In the genomic region with DNA sequence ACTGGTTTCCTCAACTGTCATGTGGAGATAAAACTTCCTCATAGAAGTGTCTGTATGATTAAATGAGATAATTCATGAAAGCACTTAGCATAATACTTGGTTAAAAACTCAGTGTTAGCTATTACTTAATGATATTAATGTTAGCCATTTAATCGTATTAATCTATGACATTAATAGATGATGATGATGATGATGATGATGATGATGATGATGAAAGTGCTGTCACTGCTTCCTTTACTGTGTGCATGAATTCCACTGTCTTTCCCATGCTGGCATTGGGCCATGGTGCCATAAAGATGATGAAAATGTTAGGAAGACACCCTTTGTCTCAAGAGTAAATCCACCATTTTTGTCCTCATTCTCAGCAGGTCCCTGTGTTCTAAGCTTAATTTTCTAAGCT, we compare ENCODE assay signal across 25 cellular contexts.
"Had no signal": no experiment of that assay in that cellular context is flagged by ENCODE, and none has a peak within 500 bp of the region (broad histone marks: within the 10 kb centered on the region; RNA-seq: fewer than 3 reads in every experiment).

No MANE protein-coding gene starts in this region.

- H3K9me3 Mint-ChIP-seq: activated CD4-positive, alpha-beta memory T cell treated with anti-CD3 and anti-CD28 coated beads for 36 hours; activated CD4-positive, alpha-beta T cell treated with anti-CD3 and anti-CD28 coated beads, Interleukin-2, amount 10 ng/mL, durations not matched to agents 24 days and 14 days; activated naive CD4-positive, alpha-beta T cell treated with anti-CD3 and anti-CD28 coated beads for 36 hours; activated naive CD8-positive, alpha-beta T cell treated with anti-CD3 and anti-CD28 coated beads for 36 hours; activated T-helper 1 cell treated with anti-CD3 and anti-CD28 coated beads, Interleukin-12 subunit alpha, Interleukin-12 subunit beta, Interleukin-2, Interleukin-4 antibody, amounts not matched to agents 30 ng/mL and 10 ng/mL and 1 ng/mL, durations not matched to agents 14 hours and 24 hours and 36 hours; brain; effector memory CD8-positive, alpha-beta T cell; nephron had no signal

- DNase-seq: activated CD4-positive, alpha-beta memory T cell treated with anti-CD3 and anti-CD28 coated beads for 36 hours; activated CD4-positive, alpha-beta T cell treated with anti-CD3 and anti-CD28 coated beads, Interleukin-2, amount 10 ng/mL, durations not matched to agents 24 days and 14 days; activated CD4-positive, CD25-positive, alpha-beta regulatory T cell treated with anti-CD3 and anti-CD28 coated beads, Interleukin-2, amount 50 U/mL, for 72 hours; activated CD8-positive, alpha-beta memory T cell treated with anti-CD3 and anti-CD28 coated beads, Interleukin-2, amount 50 U/mL, for 4 hours; activated effector memory CD4-positive, alpha-beta T cell treated with anti-CD3 and anti-CD28 coated beads, Interleukin-2, amount 50 U/mL, for 16 hours; activated naive CD4-positive, alpha-beta T cell treated with anti-CD3 and anti-CD28 coated beads for 36 hours; activated naive CD8-positive, alpha-beta T cell treated with anti-CD3 and anti-CD28 coated beads for 36 hours; activated T-cell treated with anti-CD3 and anti-CD28 coated beads, Interleukin-2, amount 50 U/mL, for 1 hour; cortex of kidney; effector memory CD8-positive, alpha-beta T cell; heart right ventricle; left lung; lower lobe of right lung; stimulated activated naive CD4-positive, alpha-beta T cell; SW 1271; T-helper 17 cell; T1000; tibial artery; upper lobe of right lung had no signal

- H3K27me3 ChIP-seq: ascending aorta, heart right ventricle, left lung, suprapubic skin, tibial artery, upper lobe of right lung had no signal

- H3K27me3 Mint-ChIP-seq: activated CD4-positive, alpha-beta memory T cell treated with anti-CD3 and anti-CD28 coated beads for 36 hours; activated CD4-positive, alpha-beta T cell treated with anti-CD3 and anti-CD28 coated beads, Interleukin-2, amount 10 ng/mL, durations not matched to agents 24 days and 14 days; activated naive CD8-positive, alpha-beta T cell treated with anti-CD3 and anti-CD28 coated beads for 36 hours; brain; effector memory CD8-positive, alpha-beta T cell; T-helper 17 cell had no signal

- H3K4me1 Mint-ChIP-seq: activated CD4-positive, alpha-beta T cell treated with anti-CD3 and anti-CD28 coated beads, Interleukin-2, amount 10 ng/mL, durations not matched to agents 24 days and 14 days; activated naive CD8-positive, alpha-beta T cell treated with anti-CD3 and anti-CD28 coated beads for 36 hours; brain; nephron; T-helper 17 cell had no signal

- ATAC-seq: effector memory CD8-positive, alpha-beta T cell; heart right ventricle; left lung; lower lobe of right lung; sciatic nerve; T-helper 17 cell; upper lobe of right lung had no signal

- H3K9me3 ChIP-seq: ascending aorta, heart right ventricle, left lung, lower lobe of right lung, suprapubic skin, tibial artery, upper lobe of right lung had no signal

- H3K27ac Mint-ChIP-seq: activated CD4-positive, alpha-beta memory T cell treated with anti-CD3 and anti-CD28 coated beads for 36 hours; activated CD4-positive, alpha-beta T cell treated with anti-CD3 and anti-CD28 coated beads, Interleukin-2, amount 10 ng/mL, durations not matched to agents 24 days and 14 days; activated naive CD4-positive, alpha-beta T cell treated with anti-CD3 and anti-CD28 coated beads for 36 hours; activated naive CD8-positive, alpha-beta T cell treated with anti-CD3 and anti-CD28 coated beads for 36 hours; activated T-helper 1 cell treated with anti-CD3 and anti-CD28 coated beads, Interleukin-12 subunit alpha, Interleukin-12 subunit beta, Interleukin-2, Interleukin-4 antibody, amounts not matched to agents 30 ng/mL and 10 ng/mL and 1 ng/mL, durations not matched to agents 14 hours and 24 hours and 36 hours; brain; effector memory CD8-positive, alpha-beta T cell; nephron; T-helper 17 cell had no signal

- H3K4me3 Mint-ChIP-seq: activated CD4-positive, alpha-beta memory T cell treated with anti-CD3 and anti-CD28 coated beads for 36 hours; activated CD4-positive, alpha-beta T cell treated with anti-CD3 and anti-CD28 coated beads, Interleukin-2, amount 10 ng/mL, durations not matched to agents 24 days and 14 days; activated naive CD4-positive, alpha-beta T cell treated with anti-CD3 and anti-CD28 coated beads for 36 hours; activated naive CD8-positive, alpha-beta T cell treated with anti-CD3 and anti-CD28 coated beads for 36 hours; activated T-helper 1 cell treated with anti-CD3 and anti-CD28 coated beads, Interleukin-12 subunit alpha, Interleukin-12 subunit beta, Interleukin-2, Interleukin-4 antibody, amounts not matched to agents 30 ng/mL and 10 ng/mL and 1 ng/mL, durations not matched to agents 14 hours and 24 hours and 36 hours; brain; effector memory CD8-positive, alpha-beta T cell; nephron; T-helper 17 cell had no signal

- H3K27ac ChIP-seq: ascending aorta, heart right ventricle, left lung, lower lobe of right lung, suprapubic skin, tibial artery, upper lobe of right lung had no signal

- H3K4me1 ChIP-seq: ascending aorta, heart right ventricle, left lung, lower lobe of right lung, suprapubic skin, tibial artery, upper lobe of right lung had no signal

- H3K4me3 ChIP-seq: ascending aorta, heart right ventricle, left lung, lower lobe of right lung, suprapubic skin, tibial artery, upper lobe of right lung had no signal
